ENCODE assay signal across 1 cellular context in the genomic region with DNA sequence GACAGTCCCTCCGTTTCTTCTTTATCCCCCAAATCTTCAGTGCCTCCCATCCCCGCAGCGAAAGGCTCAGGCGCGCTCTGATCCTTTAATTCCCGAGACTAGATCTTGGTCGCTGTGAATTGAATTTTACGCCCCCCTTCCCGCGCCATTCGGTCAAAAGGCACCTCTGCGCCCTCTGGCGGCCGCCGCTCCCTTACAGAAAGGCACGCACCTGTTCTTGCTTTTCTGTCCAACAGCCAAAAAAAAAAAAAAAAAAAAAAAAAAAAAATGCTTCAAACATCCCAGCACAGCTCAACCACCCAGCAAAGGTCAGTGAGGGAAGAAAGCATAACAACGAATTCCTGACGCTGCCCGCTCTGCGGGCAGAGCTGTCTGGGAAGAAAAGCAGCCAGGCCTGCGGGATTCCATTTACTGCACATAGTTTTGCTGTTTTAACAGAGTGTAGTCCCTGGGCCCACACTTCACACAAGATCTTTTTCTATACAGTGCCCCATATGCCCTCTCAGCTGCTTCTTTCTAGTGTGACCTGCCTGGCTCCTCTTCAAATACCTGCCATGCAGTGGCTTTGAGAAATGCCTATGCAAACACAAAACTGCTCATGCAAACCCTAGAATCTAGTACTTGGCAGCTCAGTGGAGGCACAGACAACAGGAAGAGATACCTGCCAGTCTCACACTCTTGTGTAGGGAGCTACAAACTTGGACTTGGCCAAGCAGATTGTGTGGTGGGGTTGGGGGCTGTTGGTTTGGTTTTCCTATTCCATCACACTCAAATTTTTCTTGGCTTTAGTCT.
TF ChIP-seq lines count a peak whose summit lies in the region.

No MANE protein-coding gene starts in this region.

TF ChIP-seq in HEK293, 187 proteins besides CTCF, POLR2A, EP300 and RAD21 (continued from another document):
- TF ChIP-seq, protein P1, sequence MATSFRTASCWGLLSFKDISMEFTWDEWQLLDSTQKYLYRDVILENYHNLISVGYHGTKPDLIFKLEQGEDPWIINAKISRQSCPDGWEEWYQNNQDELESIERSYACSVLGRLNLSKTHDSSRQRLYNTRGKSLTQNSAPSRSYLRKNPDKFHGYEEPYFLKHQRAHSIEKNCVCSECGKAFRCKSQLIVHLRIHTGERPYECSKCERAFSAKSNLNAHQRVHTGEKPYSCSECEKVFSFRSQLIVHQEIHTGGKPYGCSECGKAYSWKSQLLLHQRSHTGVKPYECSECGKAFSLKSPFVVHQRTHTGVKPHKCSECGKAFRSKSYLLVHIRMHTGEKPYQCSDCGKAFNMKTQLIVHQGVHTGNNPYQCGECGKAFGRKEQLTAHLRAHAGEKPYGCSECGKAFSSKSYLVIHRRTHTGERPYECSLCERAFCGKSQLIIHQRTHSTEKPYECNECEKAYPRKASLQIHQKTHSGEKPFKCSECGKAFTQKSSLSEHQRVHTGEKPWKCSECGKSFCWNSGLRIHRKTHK (tag by site-specific recombination; IDR thresholded peaks at IDR 0.05), result no peak
- TF ChIP-seq, protein P2, sequence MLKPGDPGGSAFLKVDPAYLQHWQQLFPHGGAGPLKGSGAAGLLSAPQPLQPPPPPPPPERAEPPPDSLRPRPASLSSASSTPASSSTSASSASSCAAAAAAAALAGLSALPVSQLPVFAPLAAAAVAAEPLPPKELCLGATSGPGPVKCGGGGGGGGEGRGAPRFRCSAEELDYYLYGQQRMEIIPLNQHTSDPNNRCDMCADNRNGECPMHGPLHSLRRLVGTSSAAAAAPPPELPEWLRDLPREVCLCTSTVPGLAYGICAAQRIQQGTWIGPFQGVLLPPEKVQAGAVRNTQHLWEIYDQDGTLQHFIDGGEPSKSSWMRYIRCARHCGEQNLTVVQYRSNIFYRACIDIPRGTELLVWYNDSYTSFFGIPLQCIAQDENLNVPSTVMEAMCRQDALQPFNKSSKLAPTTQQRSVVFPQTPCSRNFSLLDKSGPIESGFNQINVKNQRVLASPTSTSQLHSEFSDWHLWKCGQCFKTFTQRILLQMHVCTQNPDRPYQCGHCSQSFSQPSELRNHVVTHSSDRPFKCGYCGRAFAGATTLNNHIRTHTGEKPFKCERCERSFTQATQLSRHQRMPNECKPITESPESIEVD (tag by site-specific recombination; IDR thresholded peaks at IDR 0.05), result no peak
- TF ChIP-seq ZNF555 (tag by site-specific recombination; conservative IDR thresholded peaks at IDR 0.05) (no peak), ZBTB20 (tag by site-specific recombination; IDR thresholded peaks at IDR 0.05) (no peak; the same call in 1 of the 2 replicates), ZBTB8A (tag by site-specific recombination; IDR thresholded peaks at IDR 0.05) (peak; percentile 59), ZNF239 (tag by site-specific recombination; IDR thresholded peaks at IDR 0.05) (no peak), ZNF433 (tag by site-specific recombination; IDR thresholded peaks at IDR 0.05; ENCODE audit: low read depth) (no peak), KLF1 (tag by site-specific recombination; IDR thresholded peaks at IDR 0.05) (no peak), FEZF1 (tag by site-specific recombination; IDR thresholded peaks at IDR 0.05) (no peak), ZNF837 (tag by site-specific recombination; IDR thresholded peaks at IDR 0.05) (no peak), MYNN (tag by site-specific recombination; IDR thresholded peaks at IDR 0.05; ENCODE audit: borderline replicate concordance) (no peak), REPIN1 (tag by site-specific recombination; IDR thresholded peaks at IDR 0.05; ENCODE audit: low read depth) (no peak), ZNF747 (tag by site-specific recombination; IDR thresholded peaks at IDR 0.05) (no peak), ZNF140 (tag by site-specific recombination; IDR thresholded peaks at IDR 0.05) (no peak), ZIC2 (tag by site-specific recombination; IDR thresholded peaks at IDR 0.05) (no peak), ZNF19 (tag by site-specific recombination; IDR thresholded peaks at IDR 0.05; ENCODE audit: low read depth) (no peak), ZNF610 (tag by site-specific recombination; IDR thresholded peaks at IDR 0.05; ENCODE audit: borderline replicate concordance) (0 out of 2 replicates have a peak, but pooled peaks have one; percentile 36), MEIS1 (CRISPR knock-in tag; IDR thresholded peaks at IDR 0.05; ENCODE audit: borderline replicate concordance) (no peak), ZEB2 (tag by site-specific recombination; IDR thresholded peaks at IDR 0.05) (peak; percentile 74), ZNF391 (tag by site-specific recombination; IDR thresholded peaks at IDR 0.05; ENCODE audit: borderline replicate concordance, low read depth) (no peak), ZNF133 (tag by site-specific recombination; IDR thresholded peaks at IDR 0.05) (no peak), ZNF473 (tag by site-specific recombination; IDR thresholded peaks at IDR 0.05) (no peak), SCRT2 (tag by site-specific recombination; IDR thresholded peaks at IDR 0.05) (0 out of 2 replicates have a peak, but pooled peaks have one; percentile 52), SP3 (tag by site-specific recombination; IDR thresholded peaks at IDR 0.05) (peak; percentile 7; the same call in 1 of the 2 replicates), ZNF660 (tag by site-specific recombination; IDR thresholded peaks at IDR 0.05) (no peak), ZNF670 (tag by site-specific recombination; IDR thresholded peaks at IDR 0.05; ENCODE audit: low read depth) (no peak), ZNF510 (tag by site-specific recombination; IDR thresholded peaks at IDR 0.05; ENCODE audit: insufficient replicate concordance) (no peak), GLI2 (tag by site-specific recombination; IDR thresholded peaks at IDR 0.05; ENCODE audit: borderline replicate concordance, low read depth) (no peak), SP7 (tag by site-specific recombination; IDR thresholded peaks at IDR 0.05) (no peak), ZXDB (tag by site-specific recombination; IDR thresholded peaks at IDR 0.05) (0 out of 2 replicates have a peak, but pooled peaks have one; percentile 33), ZNF311 (tag by site-specific recombination; IDR thresholded peaks at IDR 0.05; ENCODE audit: borderline replicate concordance) (no peak), ZNF791 (tag by site-specific recombination; IDR thresholded peaks at IDR 0.05) (no peak), ZNF561 (tag by site-specific recombination; IDR thresholded peaks at IDR 0.05; ENCODE audit: borderline replicate concordance) (no peak)
- TF ChIP-seq, protein P3, sequence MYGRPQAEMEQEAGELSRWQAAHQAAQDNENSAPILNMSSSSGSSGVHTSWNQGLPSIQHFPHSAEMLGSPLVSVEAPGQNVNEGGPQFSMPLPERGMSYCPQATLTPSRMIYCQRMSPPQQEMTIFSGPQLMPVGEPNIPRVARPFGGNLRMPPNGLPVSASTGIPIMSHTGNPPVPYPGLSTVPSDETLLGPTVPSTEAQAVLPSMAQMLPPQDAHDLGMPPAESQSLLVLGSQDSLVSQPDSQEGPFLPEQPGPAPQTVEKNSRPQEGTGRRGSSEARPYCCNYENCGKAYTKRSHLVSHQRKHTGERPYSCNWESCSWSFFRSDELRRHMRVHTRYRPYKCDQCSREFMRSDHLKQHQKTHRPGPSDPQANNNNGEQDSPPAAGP (tag by site-specific recombination; IDR thresholded peaks at IDR 0.05), result peak; percentile 26; the same call in 1 of the 2 replicates
- TF ChIP-seq, protein P4, sequence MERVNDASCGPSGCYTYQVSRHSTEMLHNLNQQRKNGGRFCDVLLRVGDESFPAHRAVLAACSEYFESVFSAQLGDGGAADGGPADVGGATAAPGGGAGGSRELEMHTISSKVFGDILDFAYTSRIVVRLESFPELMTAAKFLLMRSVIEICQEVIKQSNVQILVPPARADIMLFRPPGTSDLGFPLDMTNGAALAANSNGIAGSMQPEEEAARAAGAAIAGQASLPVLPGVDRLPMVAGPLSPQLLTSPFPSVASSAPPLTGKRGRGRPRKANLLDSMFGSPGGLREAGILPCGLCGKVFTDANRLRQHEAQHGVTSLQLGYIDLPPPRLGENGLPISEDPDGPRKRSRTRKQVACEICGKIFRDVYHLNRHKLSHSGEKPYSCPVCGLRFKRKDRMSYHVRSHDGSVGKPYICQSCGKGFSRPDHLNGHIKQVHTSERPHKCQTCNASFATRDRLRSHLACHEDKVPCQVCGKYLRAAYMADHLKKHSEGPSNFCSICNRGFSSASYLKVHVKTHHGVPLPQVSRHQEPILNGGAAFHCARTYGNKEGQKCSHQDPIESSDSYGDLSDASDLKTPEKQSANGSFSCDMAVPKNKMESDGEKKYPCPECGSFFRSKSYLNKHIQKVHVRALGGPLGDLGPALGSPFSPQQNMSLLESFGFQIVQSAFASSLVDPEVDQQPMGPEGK (tag by site-specific recombination; IDR thresholded peaks at IDR 0.05), result peak; percentile 49
- TF ChIP-seq, protein P5, sequence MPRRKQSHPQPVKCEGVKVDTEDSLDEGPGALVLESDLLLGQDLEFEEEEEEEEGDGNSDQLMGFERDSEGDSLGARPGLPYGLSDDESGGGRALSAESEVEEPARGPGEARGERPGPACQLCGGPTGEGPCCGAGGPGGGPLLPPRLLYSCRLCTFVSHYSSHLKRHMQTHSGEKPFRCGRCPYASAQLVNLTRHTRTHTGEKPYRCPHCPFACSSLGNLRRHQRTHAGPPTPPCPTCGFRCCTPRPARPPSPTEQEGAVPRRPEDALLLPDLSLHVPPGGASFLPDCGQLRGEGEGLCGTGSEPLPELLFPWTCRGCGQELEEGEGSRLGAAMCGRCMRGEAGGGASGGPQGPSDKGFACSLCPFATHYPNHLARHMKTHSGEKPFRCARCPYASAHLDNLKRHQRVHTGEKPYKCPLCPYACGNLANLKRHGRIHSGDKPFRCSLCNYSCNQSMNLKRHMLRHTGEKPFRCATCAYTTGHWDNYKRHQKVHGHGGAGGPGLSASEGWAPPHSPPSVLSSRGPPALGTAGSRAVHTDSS (tag by site-specific recombination; IDR thresholded peaks at IDR 0.05), result no peak
- TF ChIP-seq, protein P6, sequence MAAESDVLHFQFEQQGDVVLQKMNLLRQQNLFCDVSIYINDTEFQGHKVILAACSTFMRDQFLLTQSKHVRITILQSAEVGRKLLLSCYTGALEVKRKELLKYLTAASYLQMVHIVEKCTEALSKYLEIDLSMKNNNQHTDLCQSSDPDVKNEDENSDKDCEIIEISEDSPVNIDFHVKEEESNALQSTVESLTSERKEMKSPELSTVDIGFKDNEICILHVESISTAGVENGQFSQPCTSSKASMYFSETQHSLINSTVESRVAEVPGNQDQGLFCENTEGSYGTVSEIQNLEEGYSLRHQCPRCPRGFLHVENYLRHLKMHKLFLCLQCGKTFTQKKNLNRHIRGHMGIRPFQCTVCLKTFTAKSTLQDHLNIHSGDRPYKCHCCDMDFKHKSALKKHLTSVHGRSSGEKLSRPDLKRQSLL (tag by site-specific recombination; IDR thresholded peaks at IDR 0.05), result no peak
- TF ChIP-seq, protein P7, sequence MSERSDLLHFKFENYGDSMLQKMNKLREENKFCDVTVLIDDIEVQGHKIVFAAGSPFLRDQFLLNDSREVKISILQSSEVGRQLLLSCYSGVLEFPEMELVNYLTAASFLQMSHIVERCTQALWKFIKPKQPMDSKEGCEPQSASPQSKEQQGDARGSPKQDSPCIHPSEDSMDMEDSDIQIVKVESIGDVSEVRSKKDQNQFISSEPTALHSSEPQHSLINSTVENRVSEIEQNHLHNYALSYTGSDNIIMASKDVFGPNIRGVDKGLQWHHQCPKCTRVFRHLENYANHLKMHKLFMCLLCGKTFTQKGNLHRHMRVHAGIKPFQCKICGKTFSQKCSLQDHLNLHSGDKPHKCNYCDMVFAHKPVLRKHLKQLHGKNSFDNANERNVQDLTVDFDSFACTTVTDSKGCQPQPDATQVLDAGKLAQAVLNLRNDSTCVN (tag by site-specific recombination; optimal IDR thresholded peaks at IDR 0.05), result no peak
- TF ChIP-seq, protein P8, sequence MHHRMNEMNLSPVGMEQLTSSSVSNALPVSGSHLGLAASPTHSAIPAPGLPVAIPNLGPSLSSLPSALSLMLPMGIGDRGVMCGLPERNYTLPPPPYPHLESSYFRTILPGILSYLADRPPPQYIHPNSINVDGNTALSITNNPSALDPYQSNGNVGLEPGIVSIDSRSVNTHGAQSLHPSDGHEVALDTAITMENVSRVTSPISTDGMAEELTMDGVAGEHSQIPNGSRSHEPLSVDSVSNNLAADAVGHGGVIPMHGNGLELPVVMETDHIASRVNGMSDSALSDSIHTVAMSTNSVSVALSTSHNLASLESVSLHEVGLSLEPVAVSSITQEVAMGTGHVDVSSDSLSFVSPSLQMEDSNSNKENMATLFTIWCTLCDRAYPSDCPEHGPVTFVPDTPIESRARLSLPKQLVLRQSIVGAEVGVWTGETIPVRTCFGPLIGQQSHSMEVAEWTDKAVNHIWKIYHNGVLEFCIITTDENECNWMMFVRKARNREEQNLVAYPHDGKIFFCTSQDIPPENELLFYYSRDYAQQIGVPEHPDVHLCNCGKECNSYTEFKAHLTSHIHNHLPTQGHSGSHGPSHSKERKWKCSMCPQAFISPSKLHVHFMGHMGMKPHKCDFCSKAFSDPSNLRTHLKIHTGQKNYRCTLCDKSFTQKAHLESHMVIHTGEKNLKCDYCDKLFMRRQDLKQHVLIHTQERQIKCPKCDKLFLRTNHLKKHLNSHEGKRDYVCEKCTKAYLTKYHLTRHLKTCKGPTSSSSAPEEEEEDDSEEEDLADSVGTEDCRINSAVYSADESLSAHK (tag by site-specific recombination; IDR thresholded peaks at IDR 0.05), result no peak
- TF ChIP-seq, protein P9, sequence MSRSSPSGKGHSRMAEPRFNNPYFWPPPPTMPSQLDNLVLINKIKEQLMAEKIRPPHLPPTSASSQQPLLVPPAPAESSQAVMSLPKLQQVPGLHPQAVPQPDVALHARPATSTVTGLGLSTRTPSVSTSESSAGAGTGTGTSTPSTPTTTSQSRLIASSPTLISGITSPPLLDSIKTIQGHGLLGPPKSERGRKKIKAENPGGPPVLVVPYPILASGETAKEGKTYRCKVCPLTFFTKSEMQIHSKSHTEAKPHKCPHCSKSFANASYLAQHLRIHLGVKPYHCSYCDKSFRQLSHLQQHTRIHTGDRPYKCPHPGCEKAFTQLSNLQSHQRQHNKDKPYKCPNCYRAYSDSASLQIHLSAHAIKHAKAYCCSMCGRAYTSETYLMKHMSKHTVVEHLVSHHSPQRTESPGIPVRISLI (tag by site-specific recombination; IDR thresholded peaks at IDR 0.05), result peak; percentile 94
